ENCODE assay signal across 7 cellular contexts in the genomic region with DNA sequence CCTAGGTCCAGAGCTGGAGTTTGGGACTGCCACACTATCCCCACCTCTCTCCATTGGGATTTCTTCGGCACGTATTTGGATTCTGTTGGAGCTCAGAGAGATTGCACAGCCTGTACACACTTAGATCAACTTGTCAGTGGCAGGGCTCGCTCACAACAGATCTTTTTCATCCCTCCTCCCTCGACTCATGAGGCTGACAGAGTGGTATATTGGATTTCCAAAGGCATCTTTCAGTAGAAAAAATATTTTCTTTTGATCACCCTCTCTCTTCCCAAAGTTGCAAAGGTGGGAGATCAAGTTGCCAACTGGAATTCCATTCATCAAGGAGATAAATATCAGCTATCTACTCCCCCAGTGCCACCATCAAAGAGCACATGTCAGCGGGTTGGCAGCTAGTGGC.
"Had no signal": no experiment of that assay in that cellular context is flagged by ENCODE, and none has a peak within 500 bp of the region (broad histone marks: within the 10 kb centered on the region; RNA-seq: fewer than 3 reads in every experiment).

No MANE protein-coding gene starts in this region.

- DNase-seq: GM23248, GOT3, H7, HFFc6, KBM-7 had no signal

- H3K9me3 ChIP-seq: HAP-1 had no signal

- H2AFZ ChIP-seq: GM23248 had no signal

- H3K4me1 ChIP-seq: HAP-1 had no signal

- H3K27ac ChIP-seq: GM23248, HL-60 had no signal

- H3K4me3 ChIP-seq: GM23248, HAP-1 had no signal

- H3K9ac ChIP-seq: GM23248 had no signal

- H3K36me3 ChIP-seq: HAP-1 had no signal
